Comparison of ENCODE assay signal across 25 cellular contexts in the genomic region with DNA sequence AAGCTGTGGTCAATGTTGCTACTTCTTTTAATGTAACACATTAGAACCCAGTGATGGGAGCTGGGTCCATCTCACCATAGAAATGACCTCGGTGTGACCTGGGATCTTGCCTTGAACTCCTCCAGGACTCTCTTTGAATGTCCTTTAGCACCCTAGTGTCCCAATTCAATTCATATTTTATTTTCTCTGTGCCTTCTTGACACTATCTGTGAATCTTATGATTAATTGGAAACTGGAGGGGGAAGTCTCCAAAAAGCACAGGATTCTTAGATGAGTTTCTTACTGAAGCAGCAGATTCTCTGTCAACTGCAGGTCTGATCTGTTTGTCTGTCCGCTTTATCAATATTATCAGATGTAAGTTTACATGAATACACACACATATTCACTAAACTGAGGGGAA. TPM values are rescaled to one million over a fixed set of nuclear protein-coding genes. Genes with fewer than 3 reads are reported as not detected.
DNase-seq lines count a peak whose midpoint lies in the region; ATAC-seq, FAIRE-seq and TF ChIP-seq lines count a peak whose summit lies in the region.
"Had no signal": no experiment of that assay in that cellular context is flagged by ENCODE, and none has a peak within 500 bp of the region (broad histone marks: within the 10 kb centered on the region; RNA-seq: fewer than 3 reads in every experiment).

No MANE protein-coding gene starts in this region.

- H3K79me2 ChIP-seq in astrocyte (ENCODE audit: insufficient read depth, low read length) = no peaks in the 10 kb centered on the region
- H3K79me2 ChIP-seq: parathyroid adenoma had no signal

- H3K4me3 Mint-ChIP-seq in activated CD4-positive, alpha-beta memory T cell treated with anti-CD3 and anti-CD28 coated beads for 36 hours = peak overlapping the region; percentile 42
- no peak overlapping the region for H3K4me3 Mint-ChIP-seq in activated CD4-positive, alpha-beta memory T cell treated with anti-CD3 and anti-CD28 coated beads, Interleukin-2, amount 10 ng/mL, durations not matched to agents 7 days and 5 days
- H3K4me3 Mint-ChIP-seq in CD14-positive monocyte = peak overlapping the region; percentile 73 to 86
- H3K4me3 Mint-ChIP-seq in astrocyte (ENCODE audit: unreplicated experiment) = no peak overlapping the region
- H3K4me3 Mint-ChIP-seq: nephron, T-helper 17 cell had no signal

- FAIRE-seq in astrocyte (lab: Jason Lieb, UNC) = no peak
- FAIRE-seq: frontal cortex, GM12891 had no signal

- H2AFZ ChIP-seq in astrocyte (ENCODE audit: low read depth, low read length) = no peak overlapping the region
- H2AFZ ChIP-seq: parathyroid adenoma had no signal

- H3K27me3 ChIP-seq in astrocyte (ENCODE audit: insufficient read depth, low read length) (no peaks in the 10 kb centered on the region), rectal smooth muscle tissue (ENCODE audit: control insufficient read depth, insufficient read depth, low read length) (no peaks in the 10 kb centered on the region)
- H3K27me3 ChIP-seq: BE2C, esophagus muscularis mucosa, left lung, right lobe of liver, upper lobe of left lung had no signal

- H3K9me3 Mint-ChIP-seq in activated CD4-positive, alpha-beta memory T cell treated with anti-CD3 and anti-CD28 coated beads for 36 hours = no peaks in the 10 kb centered on the region
- no peaks in the 10 kb centered on the region for H3K9me3 Mint-ChIP-seq in activated CD4-positive, alpha-beta memory T cell treated with anti-CD3 and anti-CD28 coated beads, Interleukin-2, amount 10 ng/mL, durations not matched to agents 7 days and 5 days
- H3K9me3 Mint-ChIP-seq in CD14-positive monocyte = peaks cover 0 to 3% (median 0%) of the 10 kb centered on the region in 7 donors
- H3K9me3 Mint-ChIP-seq in astrocyte (ENCODE audit: unreplicated experiment) = no peaks in the 10 kb centered on the region
- H3K9me3 Mint-ChIP-seq: nephron had no signal

- H3K4me3 ChIP-seq in astrocyte (ENCODE audit: insufficient read depth, low read depth, low read length) = no peak overlapping the region
- H3K4me3 ChIP-seq in rectal smooth muscle tissue (ENCODE audit: low read length) = peak overlapping the region; percentile 42
- H3K4me3 ChIP-seq: coronary artery, esophagus muscularis mucosa, right lobe of liver had no signal

- intact Hi-C loops in activated CD4-positive, alpha-beta memory T cell treated with anti-CD3 and anti-CD28 coated beads for 36 hours (cut with micrococcal nuclease) = loop anchor here (1.0 to 2.0 kb wide), 2 partner anchors 31 to 39 kb away; no protein-coding TSS in a partner anchor
- intact Hi-C loops in CD14-positive monocyte (cut with micrococcal nuclease) = loop anchor here (2.0 to 5.0 kb wide), 3 partner anchors 31 to 33 kb away; no protein-coding TSS in a partner anchor

- no peak for TF ChIP-seq CTCF in CD14-positive monocyte (IDR thresholded peaks at IDR 0.05)
- TF ChIP-seq CTCF in astrocyte (IDR thresholded peaks at IDR 0.05; ENCODE audit: insufficient read depth, low read depth, low read length) = no peak

- POLR2A ChIA-PET in activated CD4-positive, alpha-beta memory T cell treated with anti-CD3 and anti-CD28 coated beads for 36 hours (lab: Charles Lee) = no interaction called here
- POLR2A ChIA-PET in activated CD4-positive, alpha-beta memory T cell treated with anti-CD3 and anti-CD28 coated beads, Interleukin-2, amount 10 ng/mL, durations not matched to agents 7 days and 5 days (lab: Charles Lee) = no interaction called here

- H4K20me1 ChIP-seq in astrocyte (ENCODE audit: insufficient read depth, low read length) = no peaks in the 10 kb centered on the region

- peaks cover 3% of the 10 kb centered on the region for H3K36me3 Mint-ChIP-seq in activated CD4-positive, alpha-beta memory T cell treated with anti-CD3 and anti-CD28 coated beads for 36 hours
- H3K36me3 Mint-ChIP-seq in activated CD4-positive, alpha-beta memory T cell treated with anti-CD3 and anti-CD28 coated beads, Interleukin-2, amount 10 ng/mL, durations not matched to agents 7 days and 5 days (ENCODE audit: low read depth) = no peaks in the 10 kb centered on the region
- no peaks in the 10 kb centered on the region for H3K36me3 Mint-ChIP-seq in CD14-positive monocyte
- no peaks in the 10 kb centered on the region for H3K36me3 Mint-ChIP-seq in astrocyte (ENCODE audit: low read depth, unreplicated experiment)

- no peak for DNase-seq in activated CD4-positive, alpha-beta memory T cell treated with anti-CD3 and anti-CD28 coated beads for 36 hours
- no peak for DNase-seq in activated CD4-positive, alpha-beta memory T cell treated with anti-CD3 and anti-CD28 coated beads, Interleukin-2, amount 10 ng/mL, durations not matched to agents 7 days and 5 days
- DNase-seq in CD14-positive monocyte (ENCODE audit: low spot score) (no peak), astrocyte (ENCODE audit: low read depth) (no peak), MV-4-11 (lab: John Stamatoyannopoulos, UW) (no peak)
- DNase-seq: activated gamma-delta T cell treated with Interleukin-2 at 50 U/mL for 16 hours, amygdala, BE2C, NCI-H2081 treated with DMSO at 0.1 percent for 48 hours, NCI-H774, right lobe of liver, SK-N-SH, T-helper 17 cell had no signal

- H3K9me3 ChIP-seq in astrocyte (ENCODE audit: insufficient read depth, low read depth, low read length) = no peaks in the 10 kb centered on the region
- H3K9me3 ChIP-seq: BE2C, esophagus muscularis mucosa, left lung, right lobe of liver, SK-N-SH, upper lobe of left lung had no signal

- ATAC-seq in GM19452 (IDR thresholded peaks at IDR 0.05; ENCODE audit: unreplicated experiment) (no peak), HG02840 (IDR thresholded peaks at IDR 0.05; ENCODE audit: low FRiP score, unreplicated experiment) (no peak)
- ATAC-seq: T-helper 17 cell had no signal

- peak overlapping the region; percentile 23 for H3K4me2 ChIP-seq in astrocyte (ENCODE audit: low read length)
- H3K4me2 ChIP-seq: SK-N-SH had no signal

- H3K4me1 ChIP-seq in astrocyte (ENCODE audit: insufficient read depth, low read length) (peaks cover 8% of the 10 kb centered on the region), rectal smooth muscle tissue (ENCODE audit: control insufficient read depth, insufficient read depth, low read length) (no peaks in the 10 kb centered on the region)
- H3K4me1 ChIP-seq: BE2C, esophagus muscularis mucosa, parathyroid adenoma had no signal

- H3K27me3 Mint-ChIP-seq in activated CD4-positive, alpha-beta memory T cell treated with anti-CD3 and anti-CD28 coated beads for 36 hours = peaks cover 2% of the 10 kb centered on the region
- no peaks in the 10 kb centered on the region for H3K27me3 Mint-ChIP-seq in activated CD4-positive, alpha-beta memory T cell treated with anti-CD3 and anti-CD28 coated beads, Interleukin-2, amount 10 ng/mL, durations not matched to agents 7 days and 5 days
- H3K27me3 Mint-ChIP-seq in CD14-positive monocyte (ENCODE audit: low read depth in 3 of 3) (peaks cover 0 to 3% (median 0%) of the 10 kb centered on the region in 3 donors), astrocyte (ENCODE audit: low read depth, unreplicated experiment) (no peaks in the 10 kb centered on the region)

- CTCF ChIA-PET in activated CD4-positive, alpha-beta memory T cell treated with anti-CD3 and anti-CD28 coated beads for 36 hours (lab: Charles Lee) = no interaction called here
- CTCF ChIA-PET in activated CD4-positive, alpha-beta memory T cell treated with anti-CD3 and anti-CD28 coated beads, Interleukin-2, amount 10 ng/mL, durations not matched to agents 7 days and 5 days (lab: Charles Lee) = no interaction called here

- H3K9ac ChIP-seq in astrocyte (ENCODE audit: low read length) (no peak overlapping the region), rectal smooth muscle tissue (ENCODE audit: low read length) (no peak overlapping the region)
- H3K9ac ChIP-seq: parathyroid adenoma, SK-N-SH had no signal

- H3K4me1 Mint-ChIP-seq in activated CD4-positive, alpha-beta memory T cell treated with anti-CD3 and anti-CD28 coated beads for 36 hours (ENCODE audit: low read depth) = peaks cover 40% of the 10 kb centered on the region
- H3K4me1 Mint-ChIP-seq in activated CD4-positive, alpha-beta memory T cell treated with anti-CD3 and anti-CD28 coated beads, Interleukin-2, amount 10 ng/mL, durations not matched to agents 7 days and 5 days = peaks cover 16% of the 10 kb centered on the region
- H3K4me1 Mint-ChIP-seq in CD14-positive monocyte (peaks cover 91% of the 10 kb centered on the region), astrocyte (ENCODE audit: low read depth, unreplicated experiment) (peaks cover 11% of the 10 kb centered on the region)
- H3K4me1 Mint-ChIP-seq: nephron, T-helper 17 cell had no signal

- H3K36me3 ChIP-seq in astrocyte (ENCODE audit: insufficient read depth, low read length) = no peaks in the 10 kb centered on the region
- H3K36me3 ChIP-seq in rectal smooth muscle tissue (ENCODE audit: control insufficient read depth, insufficient read depth, low read length) = no peaks in the 10 kb centered on the region
- H3K36me3 ChIP-seq: BE2C, esophagus muscularis mucosa, left lung, right lobe of liver, upper lobe of left lung had no signal

- H3K27ac Mint-ChIP-seq in activated CD4-positive, alpha-beta memory T cell treated with anti-CD3 and anti-CD28 coated beads for 36 hours = no peak overlapping the region
- no peak overlapping the region for H3K27ac Mint-ChIP-seq in activated CD4-positive, alpha-beta memory T cell treated with anti-CD3 and anti-CD28 coated beads, Interleukin-2, amount 10 ng/mL, durations not matched to agents 7 days and 5 days
- H3K27ac Mint-ChIP-seq in CD14-positive monocyte (peak overlapping the region; percentile 83 to 95 (median 91)), astrocyte (ENCODE audit: unreplicated experiment) (no peak overlapping the region)
- H3K27ac Mint-ChIP-seq: nephron, T-helper 17 cell had no signal

- H3K27ac ChIP-seq in astrocyte (ENCODE audit: low read depth, low read length) (no peak overlapping the region), rectal smooth muscle tissue (ENCODE audit: low read depth, low read length) (no peak overlapping the region)
- H3K27ac ChIP-seq: coronary artery, esophagus muscularis mucosa, parathyroid adenoma, right lobe of liver had no signal

RNA-seq across cellular contexts. Expression of gene DHRS9, which starts 0.5 kb away (rescaled TPM):
- total RNA-seq in activated CD4-positive, alpha-beta memory T cell treated with anti-CD3 and anti-CD28 coated beads for 36 hours = 1 to 10 TPM; 4.9 to 5.4 TPM
- total RNA-seq in activated CD4-positive, alpha-beta memory T cell treated with anti-CD3 and anti-CD28 coated beads, Interleukin-2, amount 10 ng/mL, durations not matched to agents 7 days and 5 days = not detected
- polyA plus RNA-seq in CD14-positive monocyte = 10 to 100 TPM in 1 of 2 donors, 1 to 10 TPM in 1; 10.0 to 12.9 TPM
- not detected in 2 replicates for total RNA-seq in astrocyte
- total RNA-seq: A673, T-helper 17 cell had no signal
- polyA plus RNA-seq: SK-N-SH had no signal

RNA-seq across cellular contexts. Expression of gene ABCB11, which starts 38.7 kb away (rescaled TPM):
- total RNA-seq in activated CD4-positive, alpha-beta memory T cell treated with anti-CD3 and anti-CD28 coated beads for 36 hours = not detected
- total RNA-seq in activated CD4-positive, alpha-beta memory T cell treated with anti-CD3 and anti-CD28 coated beads, Interleukin-2, amount 10 ng/mL, durations not matched to agents 7 days and 5 days = not detected
- polyA plus RNA-seq in CD14-positive monocyte = not detected
- total RNA-seq in astrocyte = 0.02 TPM in 1 of 2 replicates, not detected in the other
- total RNA-seq: A673, T-helper 17 cell had no signal
- polyA plus RNA-seq: SK-N-SH had no signal

Comparison
In these comparisons a context has a peak if more than half of its experiments do, and no peak if none do; other contexts are left out.
1. H3K4me3 Mint-ChIP-seq: peak in activated CD4-positive, alpha-beta memory T cell treated with anti-CD3 and anti-CD28 coated beads for 36 hours (single experiment) and CD14-positive monocyte (2 of 2); none in activated CD4-positive, alpha-beta memory T cell treated with anti-CD3 and anti-CD28 coated beads, Interleukin-2, amount 10 ng/mL, durations not matched to agents 7 days and 5 days (single experiment) and astrocyte (single experiment).
2. H3K27ac Mint-ChIP-seq: peak in CD14-positive monocyte (7 of 7); none in activated CD4-positive, alpha-beta memory T cell treated with anti-CD3 and anti-CD28 coated beads for 36 hours (single experiment), activated CD4-positive, alpha-beta memory T cell treated with anti-CD3 and anti-CD28 coated beads, Interleukin-2, amount 10 ng/mL, durations not matched to agents 7 days and 5 days (single experiment) and astrocyte (single experiment).